ENCODE assay signal across 28 cellular contexts in genomic region chr3:17356581-17356980, GRCh38.
"Had no signal": no experiment of that assay in that cellular context is flagged by ENCODE, and none has a peak within 500 bp of the region (broad histone marks: within the 10 kb centered on the region; RNA-seq: fewer than 3 reads in every experiment).

No MANE protein-coding gene starts in this region.

- H3K9ac ChIP-seq: neural progenitor cell, parathyroid adenoma had no signal

- H3K4me3 ChIP-seq: neural progenitor cell, right lobe of liver, skin epidermis, testis, transverse colon had no signal

- FAIRE-seq: astrocyte, endothelial cell of umbilical vein, frontal cortex, keratinocyte had no signal

- H3K9me3 ChIP-seq: right lobe of liver, testis, transverse colon had no signal

- H2AFZ ChIP-seq: neural progenitor cell, parathyroid adenoma had no signal

- H3K79me2 ChIP-seq: parathyroid adenoma had no signal

- ATAC-seq: activated CD4-positive, CD25-positive, alpha-beta regulatory T cell treated with anti-CD3 and anti-CD28 coated beads, Interleukin-2, amount 50 U/mL, for 24 hours; esophagus mucosa; left colon; naive thymus-derived CD8-positive, alpha-beta T cell; right lobe of liver; stimulated activated naive CD8-positive, alpha-beta T cell treated with anti-CD3 and anti-CD28 coated beads, Interleukin-15, Interleukin-2, amounts not matched to agents 100 U/mL and 50 U/mL, for 24 hours had no signal

- DNase-seq: activated CD4-positive, alpha-beta memory T cell treated with anti-CD3 and anti-CD28 coated beads for 36 hours; activated CD4-positive, alpha-beta T cell treated with anti-CD3 and anti-CD28 coated beads, Interleukin-2, amount 10 ng/mL, durations not matched to agents 24 days and 14 days; activated CD8-positive, alpha-beta memory T cell treated with anti-CD3 and anti-CD28 coated beads, Interleukin-2, amount 50 U/mL, for 48 hours; activated gamma-delta T cell; activated naive CD4-positive, alpha-beta T cell treated with anti-CD3 and anti-CD28 coated beads, Interleukin-2, amount 10 ng/mL, durations not matched to agents 7 days and 5 days; activated naive CD8-positive, alpha-beta T cell treated with anti-CD3 and anti-CD28 coated beads, Interleukin-2, amount 10 ng/mL, durations not matched to agents 7 days and 5 days; activated T-cell treated with anti-CD3 and anti-CD28 coated beads, Interleukin-2, amount 50 U/mL, for 24 hours; amniotic stem cell; brain microvascular endothelial cell; central memory CD4-positive, alpha-beta T cell; left colon; naive thymus-derived CD8-positive, alpha-beta T cell; occipital lobe; right lobe of liver; stimulated activated CD4-positive, alpha-beta T cell treated with anti-CD3 and anti-CD28 coated beads, Interleukin-12 subunit alpha, Interleukin-12 subunit beta, amount 100 ng/mL, for 4 hours; stimulated activated CD4-positive, alpha-beta T cell treated with anti-CD3 and anti-CD28 coated beads, Interleukin-4, amount 100 ng/mL, for 1 hour; stimulated activated naive CD8-positive, alpha-beta T cell treated with anti-CD3 and anti-CD28 coated beads, Interleukin-15, Interleukin-2, amounts not matched to agents 100 U/mL and 50 U/mL, for 24 hours; testis; transverse colon had no signal

- H3K27me3 ChIP-seq: brain microvascular endothelial cell, neural progenitor cell, right lobe of liver, testis, transverse colon had no signal

- H3K4me1 ChIP-seq: parathyroid adenoma, right lobe of liver, testis, transverse colon had no signal

- H3K27ac ChIP-seq: brain microvascular endothelial cell, neural progenitor cell, parathyroid adenoma, right lobe of liver, testis, transverse colon had no signal

- H3K36me3 ChIP-seq: brain microvascular endothelial cell, neural progenitor cell, right lobe of liver had no signal
